Comparison of ENCODE assay signal across 22 cellular contexts in the genomic region with DNA sequence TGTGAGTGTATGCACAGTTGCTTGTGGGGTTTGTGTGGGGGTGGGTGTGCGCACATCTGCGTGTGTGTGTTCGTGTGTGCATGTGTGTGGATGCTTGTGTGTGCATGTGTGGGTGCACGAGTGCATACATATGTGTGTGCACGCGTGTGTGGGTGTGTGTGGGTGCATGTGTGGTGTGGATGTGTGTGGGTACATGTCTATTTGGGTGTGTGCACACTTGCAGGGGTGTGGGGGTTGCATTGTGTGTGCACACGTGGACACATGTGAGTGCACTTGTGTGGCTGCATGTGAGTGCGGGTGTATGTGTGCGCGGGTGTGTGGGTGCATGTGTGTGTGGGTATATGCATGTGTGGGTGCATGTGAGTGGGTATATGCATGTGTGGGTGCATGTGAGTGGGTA.
DNase-seq lines count a peak whose midpoint lies in the region; ATAC-seq, FAIRE-seq and TF ChIP-seq lines count a peak whose summit lies in the region.
"Had no signal": no experiment of that assay in that cellular context is flagged by ENCODE, and none has a peak within 500 bp of the region (broad histone marks: within the 10 kb centered on the region; RNA-seq: fewer than 3 reads in every experiment).

No MANE protein-coding gene starts in this region.

- H3K27ac ChIP-seq in endodermal cell (ENCODE audit: low read depth, low read length): no peak overlapping the region
- H3K27ac ChIP-seq in lower lobe of right lung: no peak overlapping the region
- no peak overlapping the region for H3K27ac ChIP-seq in spleen
- no peak overlapping the region for H3K27ac ChIP-seq in uterus
- H3K27ac ChIP-seq: GM23248, KMS-11, SJSA1 had no signal

- H3K36me3 ChIP-seq in endodermal cell (ENCODE audit: control insufficient read depth, insufficient read depth, low read length): no peaks in the 10 kb centered on the region
- peaks cover 48% of the 10 kb centered on the region for H3K36me3 ChIP-seq in lower lobe of right lung
- peaks cover 0 to 99% (median 47%) of the 10 kb centered on the region in 6 donors for H3K36me3 ChIP-seq in spleen
- no peaks in the 10 kb centered on the region for H3K36me3 ChIP-seq in uterus
- H3K36me3 ChIP-seq: BE2C had no signal

- no peak overlapping the region for H3K4me3 Mint-ChIP-seq in endodermal cell
- H3K4me3 Mint-ChIP-seq: CD8-positive, alpha-beta T cell had no signal

- TF ChIP-seq POLR2A in spleen (IDR thresholded peaks at IDR 0.05): no peak
- no peak for TF ChIP-seq POLR2A in uterus (IDR thresholded peaks at IDR 0.05)

- TF ChIP-seq CTCF in endodermal cell (conservative IDR thresholded peaks at IDR 0.05): no peak
- no peak for TF ChIP-seq CTCF in lower lobe of right lung (IDR thresholded peaks at IDR 0.05)
- no peak for TF ChIP-seq CTCF in spleen (IDR thresholded peaks at IDR 0.05 in 8 of 11, conservative IDR thresholded peaks at IDR 0.05 in 3 of 11)
- TF ChIP-seq CTCF in uterus (IDR thresholded peaks at IDR 0.05): no peak

- no peak overlapping the region for H3K27ac Mint-ChIP-seq in endodermal cell
- H3K27ac Mint-ChIP-seq: CD8-positive, alpha-beta T cell had no signal

- H3K4me1 ChIP-seq in endodermal cell (ENCODE audit: control insufficient read depth, insufficient read depth, low read length) (no peaks in the 10 kb centered on the region), lower lobe of right lung (no peaks in the 10 kb centered on the region), spleen (peaks cover 0 to 3% (median 0%) of the 10 kb centered on the region in 6 donors), uterus (no peaks in the 10 kb centered on the region)
- H3K4me1 ChIP-seq: BE2C had no signal

- FAIRE-seq in HTR-8/SVneo (lab: Jason Lieb, UNC): peak; percentile 66
- FAIRE-seq: D721Med had no signal

- H3K9ac ChIP-seq in endodermal cell (ENCODE audit: extremely low read depth, low read length, poor library complexity, severe bottlenecking): no peak overlapping the region
- H3K9ac ChIP-seq: GM23248, KMS-11 had no signal

- H3K27me3 ChIP-seq in endodermal cell (ENCODE audit: control insufficient read depth, insufficient read depth, low read length, poor library complexity, severe bottlenecking) (no peaks in the 10 kb centered on the region), lower lobe of right lung (ENCODE audit: low read depth) (no peaks in the 10 kb centered on the region), spleen (replicated peaks in 1 of 7) (no peaks in the 10 kb centered on the region), uterus (no peaks in the 10 kb centered on the region)
- H3K27me3 ChIP-seq: BE2C, SJSA1 had no signal

- 92 to 100% methylated on average over 1 to 10 of the region's 10 CpGs for WGBS in endodermal cell (ENCODE audit: insufficient coverage in 1 of 2, insufficient read length in 1 of 2), 2 experiments
- WGBS in spleen, 5 donors: 91 to 97% (median 94%) methylated on average over 10 of the region's 10 CpGs

- DNase-seq in HTR-8/SVneo (ENCODE audit: insufficient read length, low spot score) (no peak), endodermal cell (peak; percentile 15), lower lobe of right lung (peak; percentile 10), spleen (peak; percentile 47), iPS-NIHi7 (ENCODE audit: extremely low spot score) (no peak), uterus (no peak), NCI-H524 treated with DMSO at 0.1 percent for 48 hours (lab: John Stamatoyannopoulos, UW) (no peak)
- DNase-seq: BE2C; CD8-positive, alpha-beta T cell; DMS79; GM23248; NCI-H1436 treated with DMSO at 0.1 percent for 48 hours; NCI-H2029 treated with DMSO at 0.1 percent for 48 hours; NCI-H2171 treated with DMSO at 0.1 percent for 48 hours; NCI-H446 treated with DMSO at 0.1 percent for 48 hours; NCI-H748 treated with DMSO at 0.1 percent for 48 hours; RPMI8226 had no signal

- intact Hi-C loops in lower lobe of right lung (cut with DNase I): no loop called here
- intact Hi-C loops in spleen (cut with DNase I; ENCODE audit: low total_unique reads): no loop called here
- intact Hi-C loops in uterus (cut with DNase I; ENCODE audit: low total_unique reads): no loop called here

- H3K36me3 Mint-ChIP-seq in endodermal cell (ENCODE audit: low read depth): peaks cover 35% of the 10 kb centered on the region

- H3K4me3 ChIP-seq in endodermal cell (ENCODE audit: low read length) (no peak overlapping the region), lower lobe of right lung (no peak overlapping the region), spleen (no peak overlapping the region), uterus (no peak overlapping the region)
- H3K4me3 ChIP-seq: GM23248, SJSA1 had no signal

- no peaks in the 10 kb centered on the region for H3K27me3 Mint-ChIP-seq in endodermal cell (ENCODE audit: insufficient read depth)

- ATAC-seq in lower lobe of right lung (no peak), GM18511 (IDR thresholded peaks at IDR 0.05; ENCODE audit: unreplicated experiment) (no peak)
- ATAC-seq: CD8-positive, alpha-beta T cell; HCT116 had no signal

- no peaks in the 10 kb centered on the region for H3K9me3 ChIP-seq in endodermal cell (ENCODE audit: control insufficient read depth, low read length)
- no peaks in the 10 kb centered on the region for H3K9me3 ChIP-seq in lower lobe of right lung
- no peaks in the 10 kb centered on the region for H3K9me3 ChIP-seq in spleen
- no peaks in the 10 kb centered on the region for H3K9me3 ChIP-seq in uterus
- H3K9me3 ChIP-seq: BE2C, SJSA1 had no signal

- H3K9me3 Mint-ChIP-seq in endodermal cell: peaks cover 10% of the 10 kb centered on the region
- H3K9me3 Mint-ChIP-seq: CD8-positive, alpha-beta T cell had no signal

- no peaks in the 10 kb centered on the region for H3K4me1 Mint-ChIP-seq in endodermal cell

Comparison
In these comparisons a context has a peak if more than half of its experiments do, and no peak if none do; other contexts are left out.
1. DNase-seq: peak in endodermal cell (single experiment), lower lobe of right lung (single experiment) and spleen (single experiment); none in HTR-8/SVneo (single experiment), iPS-NIHi7 (single experiment), uterus (0 of 2) and NCI-H524 treated with DMSO at 0.1 percent for 48 hours (single experiment).